ENCODE assay signal across 16 cellular contexts in the genomic region with DNA sequence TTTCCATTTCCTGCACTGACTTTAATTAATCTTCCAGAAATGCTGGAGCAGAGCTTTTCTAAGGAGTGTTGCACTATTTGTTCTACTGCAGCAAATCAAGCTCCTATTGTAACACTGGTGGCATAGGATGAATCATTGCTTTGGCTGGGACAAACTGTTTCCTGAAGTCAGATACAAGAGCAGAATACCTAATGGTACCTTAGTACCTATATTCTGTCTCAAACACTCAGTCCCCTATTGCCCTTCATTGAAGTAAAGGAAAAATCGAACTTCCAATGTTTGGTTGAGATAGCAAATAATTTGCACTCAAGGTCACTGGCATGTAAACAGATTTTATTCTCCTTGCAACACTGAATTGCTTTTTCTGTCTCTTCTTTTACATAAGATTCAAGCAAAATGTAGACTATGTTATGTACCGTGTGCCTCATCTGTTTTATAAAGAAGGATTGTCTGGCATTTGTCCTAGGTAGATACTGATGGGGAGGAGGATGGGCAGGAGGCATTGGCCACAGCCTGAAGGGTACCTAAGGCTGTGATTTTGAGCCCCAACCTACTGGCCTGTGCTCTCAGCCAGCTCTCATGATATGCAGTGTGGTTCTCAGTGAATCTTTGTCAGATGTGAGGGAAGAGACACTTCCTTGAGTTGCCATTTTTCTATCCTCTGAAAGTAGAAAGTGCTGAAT.
"Had no signal": no experiment of that assay in that cellular context is flagged by ENCODE, and none has a peak within 500 bp of the region (broad histone marks: within the 10 kb centered on the region; RNA-seq: fewer than 3 reads in every experiment).

No MANE protein-coding gene starts in this region.

- DNase-seq: activated CD4-positive, alpha-beta memory T cell treated with anti-CD3 and anti-CD28 coated beads, Interleukin-2, amount 10 ng/mL, durations not matched to agents 7 days and 5 days; activated CD4-positive, alpha-beta T cell treated with anti-CD3 and anti-CD28 coated beads for 36 hours; activated naive CD8-positive, alpha-beta T cell treated with anti-CD3 and anti-CD28 coated beads, Interleukin-2, amount 10 ng/mL, durations not matched to agents 7 days and 5 days; erythroblast; islet precursor cell; left lung; stimulated activated CD4-positive, alpha-beta T cell treated with anti-CD3 and anti-CD28 coated beads, Interleukin-15, amount 100 ng/mL, for 24 hours; stimulated activated CD4-positive, alpha-beta T cell treated with anti-CD3 and anti-CD28 coated beads, Interleukin-4, amount 100 ng/mL, for 24 hours; stimulated activated naive CD8-positive, alpha-beta T cell treated with anti-CD3 and anti-CD28 coated beads, Interleukin-15, amount 100 ng/mL, for 72 hours; T-cell; T1000 had no signal

- H3K27ac ChIP-seq: left lung, thoracic aorta, VCaP had no signal

- H3K4me3 Mint-ChIP-seq: activated CD4-positive, alpha-beta memory T cell treated with anti-CD3 and anti-CD28 coated beads, Interleukin-2, amount 10 ng/mL, durations not matched to agents 7 days and 5 days; activated CD4-positive, alpha-beta T cell treated with anti-CD3 and anti-CD28 coated beads for 36 hours; activated naive CD8-positive, alpha-beta T cell treated with anti-CD3 and anti-CD28 coated beads, Interleukin-2, amount 10 ng/mL, durations not matched to agents 7 days and 5 days; central memory CD8-positive, alpha-beta T cell; memory B cell; natural killer cell treated with Interleukin-12 subunit alpha and Interleukin-12 subunit beta and Interleukin-15 and Interleukin-18, amount 100 ng/mL, for 72 hours; stimulated activated naive CD8-positive, alpha-beta T cell treated with anti-CD3 and anti-CD28 coated beads, Interleukin-15, amount 100 ng/mL, for 72 hours; T-cell had no signal

- H3K4me1 ChIP-seq: left lung had no signal

- H3K27me3 Mint-ChIP-seq: memory B cell had no signal

- H3K4me3 ChIP-seq: left lung, thoracic aorta had no signal

- H3K27me3 ChIP-seq: left lung had no signal

- ATAC-seq: activated CD4-positive, alpha-beta T cell treated with anti-CD3 and anti-CD28 coated beads for 36 hours; left lung; stimulated activated naive CD8-positive, alpha-beta T cell treated with anti-CD3 and anti-CD28 coated beads, Interleukin-15, amount 100 ng/mL, for 72 hours; T-cell had no signal

- H3K9me3 ChIP-seq: left lung, thoracic aorta had no signal

- H3K36me3 ChIP-seq: left lung, thoracic aorta had no signal

- H3K9me3 Mint-ChIP-seq: activated CD4-positive, alpha-beta memory T cell treated with anti-CD3 and anti-CD28 coated beads, Interleukin-2, amount 10 ng/mL, durations not matched to agents 7 days and 5 days; activated naive CD8-positive, alpha-beta T cell treated with anti-CD3 and anti-CD28 coated beads, Interleukin-2, amount 10 ng/mL, durations not matched to agents 7 days and 5 days; central memory CD8-positive, alpha-beta T cell; memory B cell; natural killer cell treated with Interleukin-12 subunit alpha and Interleukin-12 subunit beta and Interleukin-15 and Interleukin-18, amount 100 ng/mL, for 72 hours; stimulated activated naive CD8-positive, alpha-beta T cell treated with anti-CD3 and anti-CD28 coated beads, Interleukin-15, amount 100 ng/mL, for 72 hours; T-cell had no signal

- H3K4me1 Mint-ChIP-seq: activated CD4-positive, alpha-beta memory T cell treated with anti-CD3 and anti-CD28 coated beads, Interleukin-2, amount 10 ng/mL, durations not matched to agents 7 days and 5 days; activated CD4-positive, alpha-beta T cell treated with anti-CD3 and anti-CD28 coated beads for 36 hours; activated naive CD8-positive, alpha-beta T cell treated with anti-CD3 and anti-CD28 coated beads, Interleukin-2, amount 10 ng/mL, durations not matched to agents 7 days and 5 days; central memory CD8-positive, alpha-beta T cell; memory B cell; stimulated activated naive CD8-positive, alpha-beta T cell treated with anti-CD3 and anti-CD28 coated beads, Interleukin-15, amount 100 ng/mL, for 72 hours; T-cell had no signal

- H3K27ac Mint-ChIP-seq: activated CD4-positive, alpha-beta memory T cell treated with anti-CD3 and anti-CD28 coated beads, Interleukin-2, amount 10 ng/mL, durations not matched to agents 7 days and 5 days; activated CD4-positive, alpha-beta T cell treated with anti-CD3 and anti-CD28 coated beads for 36 hours; activated naive CD8-positive, alpha-beta T cell treated with anti-CD3 and anti-CD28 coated beads, Interleukin-2, amount 10 ng/mL, durations not matched to agents 7 days and 5 days; memory B cell; natural killer cell treated with Interleukin-12 subunit alpha and Interleukin-12 subunit beta and Interleukin-15 and Interleukin-18, amount 100 ng/mL, for 72 hours; stimulated activated naive CD8-positive, alpha-beta T cell treated with anti-CD3 and anti-CD28 coated beads, Interleukin-15, amount 100 ng/mL, for 72 hours; T-cell had no signal

- H3K36me3 Mint-ChIP-seq: activated naive CD8-positive, alpha-beta T cell treated with anti-CD3 and anti-CD28 coated beads, Interleukin-2, amount 10 ng/mL, durations not matched to agents 7 days and 5 days; memory B cell; natural killer cell treated with Interleukin-12 subunit alpha and Interleukin-12 subunit beta and Interleukin-15 and Interleukin-18, amount 100 ng/mL, for 72 hours; T-cell had no signal
